In genomic region chr16:29362797-29363196, GRCh38 we compare ENCODE assay signal across 6 cellular contexts. TPM values are rescaled to one million over a fixed set of nuclear protein-coding genes. Genes with fewer than 3 reads are reported as not detected.
DNase-seq lines count a peak whose midpoint lies in the region; ATAC-seq and TF ChIP-seq lines count a peak whose summit lies in the region.
"Not testable (repeated sequence)": the region's sequence is repeated elsewhere in the genome, so short reads cannot be mapped to it uniquely, and the experiment has no call there.

No MANE protein-coding gene starts in this region.

- not testable (repeated sequence) for H3K27me3 ChIP-seq in CD8-positive, alpha-beta T cell (ENCODE audit: insufficient read depth, low read length); gastrocnemius medialis

- CTCF ChIA-PET in CD8-positive, alpha-beta T cell (lab: Charles Lee); activated CD8-positive, alpha-beta T cell treated with anti-CD3 and anti-CD28 coated beads, Interleukin-2, amount 10 ng/mL, durations not matched to agents 7 days and 5 days (lab: Charles Lee): not testable (repeated sequence)

- H3K4me3 ChIP-seq in CD8-positive, alpha-beta T cell (ENCODE audit: low read depth, low read length); gastrocnemius medialis: not testable (repeated sequence)

- not testable (repeated sequence) for H3K9me3 Mint-ChIP-seq in CD8-positive, alpha-beta T cell; activated CD8-positive, alpha-beta T cell treated with anti-CD3 and anti-CD28 coated beads, Interleukin-2, amount 10 ng/mL, durations not matched to agents 7 days and 5 days (ENCODE audit: insufficient read depth); central memory CD8-positive, alpha-beta T cell; naive thymus-derived CD8-positive, alpha-beta T cell

- POLR2A ChIA-PET in CD8-positive, alpha-beta T cell (lab: Charles Lee); activated CD8-positive, alpha-beta T cell treated with anti-CD3 and anti-CD28 coated beads, Interleukin-2, amount 10 ng/mL, durations not matched to agents 7 days and 5 days (lab: Charles Lee); naive thymus-derived CD8-positive, alpha-beta T cell (lab: Charles Lee): not testable (repeated sequence)

- H3K4me1 Mint-ChIP-seq in CD8-positive, alpha-beta T cell (ENCODE audit: low read depth); activated CD8-positive, alpha-beta T cell treated with anti-CD3 and anti-CD28 coated beads, Interleukin-2, amount 10 ng/mL, durations not matched to agents 7 days and 5 days (ENCODE audit: low read depth); central memory CD8-positive, alpha-beta T cell; naive thymus-derived CD8-positive, alpha-beta T cell: not testable (repeated sequence)

- TF ChIP-seq POLR2A in gastrocnemius medialis (IDR thresholded peaks at IDR 0.05) = not testable (repeated sequence)

- not testable (repeated sequence) for H3K27ac ChIP-seq in CD8-positive, alpha-beta T cell (ENCODE audit: low read depth, low read length); gastrocnemius medialis

- H3K27me3 Mint-ChIP-seq in CD8-positive, alpha-beta T cell (ENCODE audit: low read depth); activated CD8-positive, alpha-beta T cell treated with anti-CD3 and anti-CD28 coated beads, Interleukin-2, amount 10 ng/mL, durations not matched to agents 7 days and 5 days (ENCODE audit: low read depth); central memory CD8-positive, alpha-beta T cell; naive thymus-derived CD8-positive, alpha-beta T cell: not testable (repeated sequence)

- intact Hi-C loops in CD8-positive, alpha-beta T cell (cut with DNase I, micrococcal nuclease); Right ventricle myocardium superior (cut with DNase I); gastrocnemius medialis (cut with DNase I; ENCODE audit: low total_unique reads): not testable (repeated sequence)

- TF ChIP-seq CTCF in CD8-positive, alpha-beta T cell (IDR thresholded peaks at IDR 0.05); gastrocnemius medialis (IDR thresholded peaks at IDR 0.05 in 4 of 5, conservative IDR thresholded peaks at IDR 0.05 in 1 of 5): not testable (repeated sequence)

- in situ Hi-C loops in gastrocnemius medialis (cut with MboI; ENCODE audit: low sequenced_read_pairs in 4 of 4) = not testable (repeated sequence)

- not testable (repeated sequence) for H3K9me3 ChIP-seq in CD8-positive, alpha-beta T cell (ENCODE audit: low read length); gastrocnemius medialis

- not testable (repeated sequence) for H3K4me3 Mint-ChIP-seq in CD8-positive, alpha-beta T cell; activated CD8-positive, alpha-beta T cell treated with anti-CD3 and anti-CD28 coated beads, Interleukin-2, amount 10 ng/mL, durations not matched to agents 7 days and 5 days; central memory CD8-positive, alpha-beta T cell; naive thymus-derived CD8-positive, alpha-beta T cell

- not testable (repeated sequence) for H3K36me3 Mint-ChIP-seq in CD8-positive, alpha-beta T cell; activated CD8-positive, alpha-beta T cell treated with anti-CD3 and anti-CD28 coated beads, Interleukin-2, amount 10 ng/mL, durations not matched to agents 7 days and 5 days (ENCODE audit: low read depth); central memory CD8-positive, alpha-beta T cell (ENCODE audit: insufficient read depth); naive thymus-derived CD8-positive, alpha-beta T cell

- DNase-seq in CD8-positive, alpha-beta T cell; activated CD8-positive, alpha-beta T cell treated with anti-CD3 and anti-CD28 coated beads, Interleukin-2, amount 10 ng/mL, durations not matched to agents 7 days and 5 days; central memory CD8-positive, alpha-beta T cell (ENCODE audit: low spot score in 2 of 2); Right ventricle myocardium superior; naive thymus-derived CD8-positive, alpha-beta T cell; gastrocnemius medialis: not testable (repeated sequence)

- peak; percentile 46 for ATAC-seq in CD8-positive, alpha-beta T cell
- peak; percentile 44 for ATAC-seq in activated CD8-positive, alpha-beta T cell treated with anti-CD3 and anti-CD28 coated beads, Interleukin-2, amount 10 ng/mL, durations not matched to agents 7 days and 5 days
- ATAC-seq in central memory CD8-positive, alpha-beta T cell (replicated peaks; ENCODE audit: extremely low read depth, poor library complexity, severe bottlenecking) = peak; percentile 68
- peak; percentile 75 for ATAC-seq in Right ventricle myocardium superior (ENCODE audit: poor library complexity)
- ATAC-seq in naive thymus-derived CD8-positive, alpha-beta T cell = peak; percentile 48 to 49
- peak; percentile 27 to 47 for ATAC-seq in gastrocnemius medialis

- H3K36me3 ChIP-seq in CD8-positive, alpha-beta T cell (ENCODE audit: insufficient read depth, low read length); gastrocnemius medialis: not testable (repeated sequence)

- H3K4me1 ChIP-seq in CD8-positive, alpha-beta T cell (ENCODE audit: insufficient read depth, low read length); gastrocnemius medialis: not testable (repeated sequence)

- not testable (repeated sequence) for H3K27ac Mint-ChIP-seq in CD8-positive, alpha-beta T cell; activated CD8-positive, alpha-beta T cell treated with anti-CD3 and anti-CD28 coated beads, Interleukin-2, amount 10 ng/mL, durations not matched to agents 7 days and 5 days; central memory CD8-positive, alpha-beta T cell (ENCODE audit: low read depth); naive thymus-derived CD8-positive, alpha-beta T cell

RNA-seq across cellular contexts. Expression of gene NPIPB11, which starts 43.7 kb away (rescaled TPM):
- 1 to 10 TPM; 1.6 TPM for total RNA-seq in CD8-positive, alpha-beta T cell
- 1 to 10 TPM; 1.4 to 2.1 TPM for total RNA-seq in activated CD8-positive, alpha-beta T cell treated with anti-CD3 and anti-CD28 coated beads, Interleukin-2, amount 10 ng/mL, durations not matched to agents 7 days and 5 days
- total RNA-seq in Right ventricle myocardium superior (0.27 TPM), gastrocnemius medialis (1 to 10 TPM in 1 of 4 donors, under 1 TPM in 2, not detected in 1; 0.07 to 1.5 (median 0.40) TPM)
- 1 to 10 TPM; 3.0 to 3.1 TPM for total RNA-seq in naive thymus-derived CD8-positive, alpha-beta T cell
- polyA plus RNA-seq in naive thymus-derived CD8-positive, alpha-beta T cell = under 1 TPM; 0.07 to 0.79 (median 0.77) TPM
